ENCODE assay signal across 25 cellular contexts in the genomic region with DNA sequence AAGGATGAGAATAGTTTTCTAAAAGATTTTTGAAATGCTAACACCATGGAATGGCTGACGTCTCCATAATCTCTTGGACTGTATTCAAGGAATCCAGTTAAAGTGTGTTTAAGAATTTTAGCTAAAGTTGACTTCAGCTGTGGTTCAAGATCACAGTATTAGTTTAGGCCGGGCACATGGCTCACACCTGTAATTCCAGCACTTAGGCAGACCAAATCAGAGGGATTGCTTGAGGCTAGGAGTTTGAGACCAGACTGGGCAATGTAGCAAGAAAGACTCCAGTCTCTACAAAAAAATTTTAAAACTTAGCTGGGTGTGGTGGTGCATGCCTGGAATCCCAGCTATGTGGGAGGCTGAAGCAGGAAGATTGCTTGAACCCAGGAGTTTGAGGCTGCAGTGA.
"Had no signal": no experiment of that assay in that cellular context is flagged by ENCODE, and none has a peak within 500 bp of the region (broad histone marks: within the 10 kb centered on the region; RNA-seq: fewer than 3 reads in every experiment).

No MANE protein-coding gene starts in this region.

- H3K36me3 ChIP-seq: brain microvascular endothelial cell, esophagus muscularis mucosa had no signal

- H3K27ac ChIP-seq: brain microvascular endothelial cell, esophagus muscularis mucosa had no signal

- H3K4me3 ChIP-seq: esophagus muscularis mucosa had no signal

- H3K9me3 ChIP-seq: esophagus muscularis mucosa had no signal

- ATAC-seq: activated CD4-positive, alpha-beta T cell treated with anti-CD3 and anti-CD28 coated beads for 36 hours; activated T-cell treated with anti-CD3 and anti-CD28 coated beads, Interleukin-2, amount 50 U/mL, for 4 hours; activated T-helper 17 cell treated with anti-CD3 and anti-CD28 coated beads, Interleukin-2, amount 50 U/mL, for 72 hours; effector memory CD8-positive, alpha-beta T cell had no signal

- H3K27me3 ChIP-seq: brain microvascular endothelial cell, esophagus muscularis mucosa had no signal

- DNase-seq: activated CD4-positive, alpha-beta memory T cell treated with anti-CD3 and anti-CD28 coated beads, Interleukin-2, amount 10 ng/mL, durations not matched to agents 7 days and 5 days; activated CD4-positive, alpha-beta T cell treated with anti-CD3 and anti-CD28 coated beads for 36 hours; activated CD4-positive, alpha-beta T cell treated with anti-CD3 and anti-CD28 coated beads, Interleukin-2, amount 10 ng/mL, durations not matched to agents 7 days and 5 days; activated CD4-positive, alpha-beta T cell treated with anti-CD3 and anti-CD28 coated beads, Interleukin-2, amount 50 U/mL, for 4 hours; activated CD4-positive, CD25-positive, alpha-beta regulatory T cell; activated CD4-positive, CD25-positive, alpha-beta regulatory T cell treated with anti-CD3 and anti-CD28 coated beads, Interleukin-2, amount 50 U/mL, for 72 hours; activated CD8-positive, alpha-beta memory T cell treated with anti-CD3 and anti-CD28 coated beads for 24 hours; activated effector memory CD4-positive, alpha-beta T cell treated with Interleukin-2 at 50 U/mL for 16 hours; activated gamma-delta T cell treated with Interleukin-2 at 50 U/mL for 16 hours; activated naive CD4-positive, alpha-beta T cell treated with anti-CD3 and anti-CD28 coated beads, Interleukin-2, amount 50 U/mL, for 16 hours; activated naive CD4-positive, alpha-beta T cell treated with Interleukin-2 at 50 U/mL for 16 hours; activated T-cell treated with anti-CD3 and anti-CD28 coated beads, Interleukin-2, amount 50 U/mL, for 4 hours; amniotic stem cell; anterior cingulate cortex; brain microvascular endothelial cell; cortex of kidney; dermis blood vessel endothelial cell; effector CD4-positive, alpha-beta T cell; effector memory CD8-positive, alpha-beta T cell; erythroblast; foreskin fibroblast; head of caudate nucleus; T-helper 2 cell had no signal
